Comparison of ENCODE assay signal across 8 cellular contexts in the genomic region with DNA sequence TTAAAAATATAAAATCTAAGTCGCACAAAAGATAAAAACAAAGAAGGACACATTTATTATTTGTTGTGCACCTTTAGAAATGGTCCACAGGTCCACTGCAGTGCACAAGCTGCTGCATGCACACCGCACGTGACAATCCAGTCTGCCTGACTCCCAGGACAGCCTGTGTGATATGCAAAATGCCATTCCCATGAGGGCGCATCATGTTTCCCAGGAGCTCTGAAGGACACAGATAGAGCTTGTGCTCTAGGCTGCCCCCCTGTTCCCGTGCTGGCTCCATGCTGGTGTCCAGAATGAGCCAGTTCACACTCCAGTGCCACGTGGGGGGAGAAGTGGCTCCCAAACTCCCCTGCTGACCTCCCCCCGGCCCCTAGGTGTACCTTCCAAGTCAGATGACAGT. TPM values are rescaled to one million over a fixed set of nuclear protein-coding genes. Genes with fewer than 3 reads are reported as not detected.
DNase-seq lines count a peak whose midpoint lies in the region; ATAC-seq and TF ChIP-seq lines count a peak whose summit lies in the region.

No MANE protein-coding gene starts in this region.

- peaks cover 20% of the 10 kb centered on the region for H3K27me3 Mint-ChIP-seq in type B pancreatic cell

- no peaks in the 10 kb centered on the region for H3K36me3 Mint-ChIP-seq in type B pancreatic cell

- ATAC-seq in HG02870 (IDR thresholded peaks at IDR 0.05; ENCODE audit: unreplicated experiment) = no peak

- DNase-seq in NCI-H345 (lab: John Stamatoyannopoulos, UW) (peak; percentile 55), NCI-H345 treated with DMSO at 0.1 percent for 48 hours (lab: John Stamatoyannopoulos, UW; ENCODE audit: unreplicated experiment) (no peak), SW480 (ENCODE audit: low spot score) (peak; percentile 23), left ventricle myocardium inferior (peak; percentile 77), type B pancreatic cell (ENCODE audit: extremely low spot score, unreplicated experiment) (no peak), iPS-NIHi7 (ENCODE audit: extremely low spot score) (no peak), NCI-H774 (lab: John Stamatoyannopoulos, UW) (no peak)

- H3K4me1 Mint-ChIP-seq in type B pancreatic cell (ENCODE audit: unreplicated experiment) = peaks cover 19% of the 10 kb centered on the region

- peak overlapping the region; percentile 34 for H3K27ac Mint-ChIP-seq in type B pancreatic cell

- intact Hi-C loops in left ventricle myocardium inferior (cut with micrococcal nuclease) = loop anchor here (1.0 to 5.0 kb wide), 2 partner anchors 57 to 184 kb away; no protein-coding TSS in a partner anchor

- H3K4me3 Mint-ChIP-seq in type B pancreatic cell = no peak overlapping the region

- no peaks in the 10 kb centered on the region for H3K27me3 ChIP-seq in left ventricle myocardium inferior (ENCODE audit: low read depth)

- H3K4me3 ChIP-seq in left ventricle myocardium inferior = no peak overlapping the region

- no peaks in the 10 kb centered on the region for H3K36me3 ChIP-seq in left ventricle myocardium inferior

- no peaks in the 10 kb centered on the region for H3K9me3 ChIP-seq in left ventricle myocardium inferior (replicated peaks)

- H3K9me3 Mint-ChIP-seq in type B pancreatic cell = no peaks in the 10 kb centered on the region

- peak overlapping the region; percentile 90 for H3K27ac ChIP-seq in left ventricle myocardium inferior (replicated peaks)

- peaks cover 30% of the 10 kb centered on the region for H3K4me1 ChIP-seq in left ventricle myocardium inferior

- no peak for TF ChIP-seq CTCF in left ventricle myocardium inferior (IDR thresholded peaks at IDR 0.05; ENCODE audit: borderline replicate concordance)
- no peak for TF ChIP-seq CTCF in type B pancreatic cell (conservative IDR thresholded peaks at IDR 0.05)

RNA-seq across cellular contexts. Expression of a gene that starts 26.5 kb away (rescaled TPM):
- total RNA-seq in left ventricle myocardium inferior (1.4 TPM), type B pancreatic cell (ENCODE audit: low replicate concordance) (0.26 and 0.82 TPM in 2 replicates)

RNA-seq across cellular contexts. Expression of a gene that starts 33.5 kb away (rescaled TPM):
- total RNA-seq in left ventricle myocardium inferior (35.2 TPM), type B pancreatic cell (ENCODE audit: low replicate concordance) (0.45 and 2.5 TPM in 2 replicates)

RNA-seq across cellular contexts. Expression of a gene that starts 47.0 kb away (rescaled TPM):
- total RNA-seq in left ventricle myocardium inferior (not detected), type B pancreatic cell (ENCODE audit: low replicate concordance) (28.6 and 42.0 TPM in 2 replicates)

Comparison
In these comparisons a context has a peak if more than half of its experiments do, and no peak if none do; other contexts are left out.
1. DNase-seq: peak in NCI-H345 (single experiment), SW480 (single experiment) and left ventricle myocardium inferior (single experiment); none in NCI-H345 treated with DMSO at 0.1 percent for 48 hours (single experiment), type B pancreatic cell (single experiment), iPS-NIHi7 (single experiment) and NCI-H774 (single experiment).
2. RNA of a gene that starts 33.5 kb away (total RNA-seq): 35.2 TPM in left ventricle myocardium inferior (single experiment); 0.45 to 2.5 TPM in type B pancreatic cell; every median in the first group is over 10 times any median in the second.
3. RNA of a gene that starts 47.0 kb away (total RNA-seq): 28.6 to 42.0 TPM in type B pancreatic cell; not detected in left ventricle myocardium inferior (single experiment); every median in the first group is over 10 times any median in the second.